In the genomic region with DNA sequence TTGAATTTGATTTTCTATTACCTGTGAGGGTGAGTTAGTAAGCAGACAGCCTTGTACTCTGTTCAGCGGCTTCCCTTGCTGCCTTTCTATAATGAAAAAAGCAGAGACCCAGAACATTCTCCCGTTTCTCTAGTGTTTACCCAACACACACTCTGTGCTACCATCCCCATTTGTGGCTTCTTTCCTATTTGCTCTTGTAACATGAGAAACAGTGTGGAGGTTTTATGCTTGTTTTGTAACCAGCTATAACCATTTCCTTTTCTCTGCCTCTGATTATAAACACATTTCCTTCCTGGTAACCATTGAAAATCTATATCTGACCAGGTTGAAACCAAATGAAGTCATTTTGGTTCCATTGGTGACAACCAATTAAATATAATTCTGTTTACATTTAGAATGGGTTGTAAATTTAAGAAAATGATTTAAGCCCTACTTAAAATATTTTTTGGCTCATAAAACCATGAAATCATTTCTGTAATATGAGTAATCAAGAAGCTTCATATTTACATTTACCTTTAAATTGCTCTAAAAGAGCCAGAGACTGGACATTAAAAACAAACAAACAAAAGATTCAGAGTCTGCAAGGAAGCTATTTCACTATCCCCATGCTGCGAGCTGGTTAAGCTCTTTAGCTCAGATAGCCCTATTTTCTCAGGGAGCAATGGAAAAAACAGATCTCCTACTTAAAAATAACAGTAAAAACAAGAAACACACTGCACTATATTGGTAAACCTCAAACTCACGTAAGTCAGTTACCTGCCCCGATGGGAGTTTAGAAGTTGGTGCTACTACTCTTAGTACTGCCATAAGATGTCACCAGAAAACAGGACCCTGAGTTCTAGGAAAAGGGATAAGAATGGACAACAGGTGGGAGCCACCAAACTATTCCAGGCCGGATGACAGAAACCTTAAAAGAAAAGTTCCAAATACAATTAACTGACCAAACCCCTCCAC, we compare ENCODE assay signal across 9 cellular contexts.
A peak's percentile ranks its signal among the peaks of the same experiment; 100 is the strongest.
DNase-seq lines count a peak whose midpoint lies in the region; ATAC-seq and TF ChIP-seq lines count a peak whose summit lies in the region.
"Had no signal": no experiment of that assay in that cellular context is flagged by ENCODE, and none has a peak within 500 bp of the region (broad histone marks: within the 10 kb centered on the region; RNA-seq: fewer than 3 reads in every experiment).

No MANE protein-coding gene starts in this region.

- peak overlapping the region; percentile 45 for H3K27ac Mint-ChIP-seq in T-helper 17 cell

- no peaks in the 10 kb centered on the region for H3K36me3 ChIP-seq in GM06990 (ENCODE audit: control insufficient read depth, insufficient read depth, low read length)
- H3K36me3 ChIP-seq: thoracic aorta had no signal

- peaks cover 16% of the 10 kb centered on the region for H3K4me1 Mint-ChIP-seq in T-helper 17 cell

- ATAC-seq in T-helper 17 cell (no peak), right cardiac atrium (no peak)

- H3K4me3 Mint-ChIP-seq in T-helper 17 cell = peak overlapping the region; percentile 34

- intact Hi-C loops in right cardiac atrium (cut with DNase I) = no loop called here

- H3K36me3 Mint-ChIP-seq in T-helper 17 cell (ENCODE audit: low read depth) = no peaks in the 10 kb centered on the region

- WGBS in right cardiac atrium = 74% methylated on average over 6 of the region's 6 CpGs

- in situ Hi-C loops in KBM-7 (cut with MboI; ENCODE audit: low pct_unique_long_range_greater_than_20kb, low sequenced_read_pairs) = no loop called here

- H3K9me3 ChIP-seq in T-helper 17 cell (ENCODE audit: control insufficient read depth, low read length, poor library complexity, severe bottlenecking) (no peaks in the 10 kb centered on the region), right cardiac atrium (ENCODE audit: control insufficient read depth, low read length) (no peaks in the 10 kb centered on the region)
- H3K9me3 ChIP-seq: thoracic aorta had no signal

- no peak overlapping the region for H3K4me3 ChIP-seq in GM06990 (replicated peaks; ENCODE audit: low read depth, low read length)
- H3K4me3 ChIP-seq in right cardiac atrium (ENCODE audit: low read length) = no peak overlapping the region
- H3K4me3 ChIP-seq: thoracic aorta had no signal

- no peak overlapping the region for H3K27ac ChIP-seq in right cardiac atrium (ENCODE audit: low read length)
- H3K27ac ChIP-seq: thoracic aorta had no signal

- no peak for TF ChIP-seq CTCF in GM06990 (IDR thresholded peaks at IDR 0.05; ENCODE audit: insufficient read depth, low read length, poor library complexity, severe bottlenecking)

- H3K4me1 ChIP-seq in right cardiac atrium (ENCODE audit: control insufficient read depth, insufficient read depth, low read length) = no peaks in the 10 kb centered on the region

- H3K27me3 Mint-ChIP-seq in T-helper 17 cell = peaks cover 9% of the 10 kb centered on the region

- H3K27me3 ChIP-seq in GM06990 (replicated peaks; ENCODE audit: control insufficient read depth, insufficient read depth, low read length) = no peaks in the 10 kb centered on the region
- H3K27me3 ChIP-seq in right cardiac atrium (ENCODE audit: control insufficient read depth, insufficient read depth) = no peaks in the 10 kb centered on the region

- peak; percentile 41 for DNase-seq in GM06990 (ENCODE audit: extremely low read depth, insufficient read length)
- peak; percentile 29 for DNase-seq in KBM-7
- no peak for DNase-seq in T-helper 17 cell
- peak; percentile 40 for DNase-seq in myocyte (ENCODE audit: low read depth)
- DNase-seq in right cardiac atrium = no peak
- DNase-seq in medulla oblongata (ENCODE audit: extremely low spot score) = no peak
- no peak for DNase-seq in T-helper 9 cell
- DNase-seq in activated CD8-positive, alpha-beta memory T cell treated with anti-CD3 and anti-CD28 coated beads, Interleukin-2, amount 50 U/mL, for 48 hours = no peak

Comparison
In these comparisons a context has a peak if more than half of its experiments do, and no peak if none do; other contexts are left out.
1. DNase-seq: peak in GM06990 (single experiment), KBM-7 (single experiment) and myocyte (single experiment); none in T-helper 17 cell (0 of 3), right cardiac atrium (0 of 3), medulla oblongata (single experiment), T-helper 9 cell (single experiment) and activated CD8-positive, alpha-beta memory T cell treated with anti-CD3 and anti-CD28 coated beads, Interleukin-2, amount 50 U/mL, for 48 hours (single experiment).